Comparison of ENCODE assay signal across 34 cellular contexts in genomic region chrX:136344321-136344720, GRCh38. TPM values are rescaled to one million over a fixed set of nuclear protein-coding genes. Genes with fewer than 3 reads are reported as not detected.
"Had no signal": no experiment of that assay in that cellular context is flagged by ENCODE, and none has a peak within 500 bp of the region (broad histone marks: within the 10 kb centered on the region; RNA-seq: fewer than 3 reads in every experiment).

No MANE protein-coding gene starts in this region.

- H3K4me1 Mint-ChIP-seq: activated B cell treated with CpG ODN at 0.5 μM for 24 hours; activated CD4-positive, alpha-beta T cell treated with anti-CD3 and anti-CD28 coated beads for 36 hours; activated CD4-positive, alpha-beta T cell treated with anti-CD3 and anti-CD28 coated beads, Interleukin-2, amount 10 ng/mL, durations not matched to agents 24 days and 14 days; central memory CD8-positive, alpha-beta T cell; T-helper 17 cell had no signal

- H3K9me3 ChIP-seq: body of pancreas, esophagus muscularis mucosa, gastroesophageal sphincter, heart right ventricle had no signal

- H3K4me3 Mint-ChIP-seq: activated B cell treated with CpG ODN at 0.5 μM for 24 hours; activated CD4-positive, alpha-beta memory T cell treated with anti-CD3 and anti-CD28 coated beads for 36 hours; activated CD4-positive, alpha-beta T cell treated with anti-CD3 and anti-CD28 coated beads for 36 hours; activated CD4-positive, alpha-beta T cell treated with anti-CD3 and anti-CD28 coated beads, Interleukin-2, amount 10 ng/mL, durations not matched to agents 24 days and 14 days; activated naive CD8-positive, alpha-beta T cell; activated T-cell treated with anti-CD3 and anti-CD28 coated beads, Interleukin-2, amount 50 U/mL, for 24 hours; activated T-cell treated with anti-CD3 and anti-CD28 coated beads, Interleukin-2, amount 50 U/mL, for 72 hours; central memory CD8-positive, alpha-beta T cell; effector memory CD8-positive, alpha-beta T cell; T-helper 17 cell; T-helper 2 cell treated with Interferon-gamma antibody and Interleukin-4, amounts not matched to agents 5 μg/mL and 100 μg/mL, for 36 hours had no signal

- H3K27ac Mint-ChIP-seq: activated B cell treated with CpG ODN at 0.5 μM for 24 hours; activated CD4-positive, alpha-beta memory T cell treated with anti-CD3 and anti-CD28 coated beads for 36 hours; activated CD4-positive, alpha-beta T cell treated with anti-CD3 and anti-CD28 coated beads for 36 hours; activated CD4-positive, alpha-beta T cell treated with anti-CD3 and anti-CD28 coated beads, Interleukin-2, amount 10 ng/mL, durations not matched to agents 24 days and 14 days; activated naive CD8-positive, alpha-beta T cell; activated T-cell treated with anti-CD3 and anti-CD28 coated beads, Interleukin-2, amount 50 U/mL, for 24 hours; activated T-cell treated with anti-CD3 and anti-CD28 coated beads, Interleukin-2, amount 50 U/mL, for 72 hours; effector memory CD8-positive, alpha-beta T cell; T-helper 17 cell; T-helper 2 cell treated with Interferon-gamma antibody and Interleukin-4, amounts not matched to agents 5 μg/mL and 100 μg/mL, for 36 hours had no signal

- H3K27ac ChIP-seq: body of pancreas, coronary artery, esophagus muscularis mucosa, gastroesophageal sphincter, heart right ventricle, hepatocyte, WERI-Rb-1 had no signal

- H3K27me3 Mint-ChIP-seq: T-helper 17 cell had no signal

- ATAC-seq: activated CD4-positive, alpha-beta T cell treated with anti-CD3 and anti-CD28 coated beads for 36 hours; activated T-cell treated with anti-CD3 and anti-CD28 coated beads, Interleukin-2, amount 50 U/mL, for 72 hours; body of pancreas; effector memory CD8-positive, alpha-beta T cell; gastroesophageal sphincter; heart right ventricle; T-helper 17 cell had no signal

- H3K4me3 ChIP-seq: body of pancreas, coronary artery, esophagus muscularis mucosa, gastroesophageal sphincter, heart right ventricle, hepatocyte had no signal

- H3K36me3 Mint-ChIP-seq: activated CD4-positive, alpha-beta memory T cell treated with anti-CD3 and anti-CD28 coated beads for 36 hours; activated naive CD8-positive, alpha-beta T cell had no signal

- H3K36me3 ChIP-seq: esophagus muscularis mucosa, gastroesophageal sphincter, heart right ventricle, WERI-Rb-1 had no signal

- DNase-seq: activated B cell treated with CpG ODN at 0.5 μM for 24 hours; activated CD4-positive, alpha-beta memory T cell treated with anti-CD3 and anti-CD28 coated beads for 36 hours; activated CD4-positive, alpha-beta T cell treated with anti-CD3 and anti-CD28 coated beads for 36 hours; activated CD4-positive, alpha-beta T cell treated with anti-CD3 and anti-CD28 coated beads, Interleukin-2, amount 10 ng/mL, durations not matched to agents 24 days and 14 days; activated CD4-positive, CD25-positive, alpha-beta regulatory T cell treated with anti-CD3 and anti-CD28 coated beads, Interleukin-2, amount 50 U/mL, for 72 hours; activated CD8-positive, alpha-beta memory T cell treated with anti-CD3 and anti-CD28 coated beads, Interleukin-2, amount 50 U/mL, for 48 hours; activated effector memory CD4-positive, alpha-beta T cell treated with Interleukin-2 at 50 U/mL for 16 hours; activated gamma-delta T cell treated with Interleukin-2 at 50 U/mL for 16 hours; activated naive CD4-positive, alpha-beta T cell treated with anti-CD3 and anti-CD28 coated beads, Interleukin-2, amount 50 U/mL, for 16 hours; activated naive CD4-positive, alpha-beta T cell treated with Interleukin-2 at 50 U/mL for 16 hours; activated T-cell treated with anti-CD3 and anti-CD28 coated beads for 4 hours; activated T-cell treated with anti-CD3 and anti-CD28 coated beads, Interleukin-2, amount 50 U/mL, for 24 hours; activated T-cell treated with anti-CD3 and anti-CD28 coated beads, Interleukin-2, amount 50 U/mL, for 72 hours; amniotic stem cell; anterior cingulate cortex; body of pancreas; dermis blood vessel endothelial cell; effector CD4-positive, alpha-beta T cell; effector memory CD8-positive, alpha-beta T cell; erythroblast; foreskin melanocyte; heart right ventricle; T-helper 1 cell; T-helper 17 cell; T1000; WERI-Rb-1 had no signal

- H3K4me1 ChIP-seq: body of pancreas, esophagus muscularis mucosa, gastroesophageal sphincter, heart right ventricle had no signal

- H3K9me3 Mint-ChIP-seq: activated B cell treated with CpG ODN at 0.5 μM for 24 hours; activated CD4-positive, alpha-beta memory T cell treated with anti-CD3 and anti-CD28 coated beads for 36 hours; activated T-cell treated with anti-CD3 and anti-CD28 coated beads, Interleukin-2, amount 50 U/mL, for 24 hours; activated T-cell treated with anti-CD3 and anti-CD28 coated beads, Interleukin-2, amount 50 U/mL, for 72 hours; central memory CD8-positive, alpha-beta T cell; effector memory CD8-positive, alpha-beta T cell; T-helper 2 cell treated with Interferon-gamma antibody and Interleukin-4, amounts not matched to agents 5 μg/mL and 100 μg/mL, for 36 hours had no signal

- H3K27me3 ChIP-seq: body of pancreas, esophagus muscularis mucosa, gastroesophageal sphincter, hepatocyte had no signal

RNA-seq across cellular contexts. Expression of gene ADGRG4, which starts 43.6 kb away (rescaled TPM):
- total RNA-seq: activated B cell treated with CpG ODN at 0.5 μM for 24 hours; activated CD4-positive, alpha-beta memory T cell treated with anti-CD3 and anti-CD28 coated beads for 36 hours; activated CD4-positive, alpha-beta T cell treated with anti-CD3 and anti-CD28 coated beads for 36 hours; activated CD4-positive, alpha-beta T cell treated with anti-CD3 and anti-CD28 coated beads, Interleukin-2, amount 10 ng/mL, durations not matched to agents 24 days and 14 days; activated T-cell treated with anti-CD3 and anti-CD28 coated beads, Interleukin-2, amount 50 U/mL, for 72 hours; body of pancreas; cerebellum; dermis blood vessel endothelial cell; T-helper 17 cell had no signal
- polyA plus RNA-seq: heart right ventricle, hepatocyte had no signal
